8 cellular contexts compared by ENCODE assay signal in the genomic region with DNA sequence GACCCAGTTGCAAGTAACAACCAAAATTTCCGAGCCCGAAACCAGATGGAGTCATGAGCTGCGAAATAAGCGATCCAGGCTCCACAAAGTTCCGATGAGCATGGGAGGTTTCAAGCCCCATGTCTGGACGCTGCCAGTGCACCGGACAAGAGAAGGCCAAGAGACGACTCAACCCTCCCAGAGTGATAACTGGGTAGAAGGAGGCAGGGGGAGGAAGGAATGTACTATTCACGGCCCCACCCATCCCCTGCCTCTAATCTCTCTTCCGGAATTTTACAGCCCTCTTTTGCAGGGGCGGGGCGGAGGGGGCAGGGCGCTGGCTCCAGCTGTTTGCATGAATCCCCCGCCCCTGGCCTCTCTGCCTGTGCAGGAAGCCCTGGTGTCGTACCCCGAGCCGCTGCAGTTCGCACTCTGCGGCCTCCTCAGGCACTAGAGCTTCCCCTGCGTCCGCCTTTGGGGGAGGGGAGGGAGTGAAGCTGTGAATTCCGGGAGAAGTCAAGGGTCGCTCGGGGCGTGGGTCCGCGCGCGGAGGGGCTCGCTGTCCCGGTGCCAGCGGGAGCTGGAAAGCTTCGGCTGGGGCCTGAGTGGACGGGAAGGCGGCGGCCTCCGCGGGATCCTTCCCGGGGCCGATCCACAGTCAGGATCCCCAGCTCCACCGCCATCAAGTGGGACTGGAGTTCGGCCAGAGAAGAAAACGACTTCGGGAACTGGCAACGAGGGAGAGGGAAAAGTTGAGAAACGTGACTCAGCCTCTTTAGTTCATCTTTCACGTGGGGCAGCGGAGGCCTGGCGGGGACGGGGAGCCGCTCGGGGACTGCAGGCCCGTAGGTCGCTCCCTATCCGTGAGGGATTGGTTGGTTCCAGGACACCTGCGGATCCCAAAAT. TPM values are rescaled to one million over a fixed set of nuclear protein-coding genes. Genes with fewer than 3 reads are reported as not detected.
DNase-seq lines count a peak whose midpoint lies in the region; ATAC-seq, FAIRE-seq and TF ChIP-seq lines count a peak whose summit lies in the region.

No MANE protein-coding gene starts in this region.

- no peak overlapping the region for H3K27ac ChIP-seq in mammary epithelial cell (ENCODE audit: insufficient read depth, low read depth, low read length)

- dilution Hi-C loops in mammary epithelial cell (cut with HindIII; ENCODE audit: low sequenced_read_pairs), result no loop called here

- DNase-seq in AG10803 (ENCODE audit: low read depth) (peak; percentile 90), mammary epithelial cell (no peak), iris pigment epithelial cell (ENCODE audit: low read depth) (peak; percentile 94), kidney glomerular epithelial cell (lab: John Stamatoyannopoulos, UW) (no peak)
- DNase-seq in stimulated activated CD4-positive, alpha-beta T cell treated with anti-CD3 and anti-CD28 coated beads, Interleukin-12 subunit alpha, Interleukin-12 subunit beta, amount 100 ng/mL, for 48 hours (ENCODE audit: low read depth in 2 of 3, low spot score in 1 of 3), result peak; percentile 67 to 71 (median 68)

- H4K20me1 ChIP-seq in mammary epithelial cell (ENCODE audit: insufficient read depth, low read length), result no peaks in the 10 kb centered on the region

- no peak for TF ChIP-seq CTCF in AG10803 (conservative IDR thresholded peaks at IDR 0.05; ENCODE audit: low read length)
- TF ChIP-seq CTCF in mammary epithelial cell (conservative IDR thresholded peaks at IDR 0.05 in 1 of 2, IDR thresholded peaks at IDR 0.05 in 1 of 2; ENCODE audit: extremely low read depth in 1 of 2, insufficient read depth in 1 of 2, low read depth in 1 of 2, low read length in 2 of 2), result no peak

- H2AFZ ChIP-seq in mammary epithelial cell (ENCODE audit: low read depth, low read length), result peak overlapping the region; percentile 99

- in situ Hi-C loops in mammary epithelial cell (cut with MboI; ENCODE audit: low sequenced_read_pairs in 2 of 2), result no loop called here

- H3K4me2 ChIP-seq in mammary epithelial cell (ENCODE audit: insufficient read depth, low read depth, low read length), result peak overlapping the region; percentile 69

- H3K9me3 ChIP-seq in mammary epithelial cell (replicated peaks; ENCODE audit: insufficient read depth, low read length), result no peaks in the 10 kb centered on the region

- ATAC-seq in GM19328 (IDR thresholded peaks at IDR 0.05; ENCODE audit: unreplicated experiment), result peak; percentile 55
- ATAC-seq in HG03571 (IDR thresholded peaks at IDR 0.05; ENCODE audit: unreplicated experiment), result peak; percentile 70

- peak; percentile 67 for FAIRE-seq in TTC549 (lab: Jason Lieb, UNC)

- H3K4me1 ChIP-seq in mammary epithelial cell (ENCODE audit: insufficient read depth, low read length), result peaks cover 16% of the 10 kb centered on the region

- no peaks in the 10 kb centered on the region for H3K27me3 ChIP-seq in mammary epithelial cell (ENCODE audit: insufficient read depth, low read length)

- BruUV-seq in mammary epithelial cell (replicated peaks; lab: Mats Ljungman, UMichigan), result no TSS peak

- H3K9ac ChIP-seq in mammary epithelial cell (ENCODE audit: insufficient read depth, low read length), result no peak overlapping the region

- H3K4me3 ChIP-seq in AG10803 (ENCODE audit: low read length) (peak overlapping the region; percentile 49), mammary epithelial cell (replicated peaks in 1 of 3; ENCODE audit: insufficient read depth in 1 of 3, low read depth in 2 of 3, low read length in 3 of 3) (no peak overlapping the region)

- CTCF ChIA-PET in mammary epithelial cell (lab: Charles Lee; ENCODE audit: low non-redundant PET), result interaction anchor here (1.1 kb wide), 1 partner anchor 12 kb away, joined by 4 read pairs; no protein-coding TSS in a partner anchor

- intact Hi-C loops in mammary epithelial cell (cut with micrococcal nuclease), result no loop called here

- H3K36me3 ChIP-seq in mammary epithelial cell (ENCODE audit: insufficient read depth, low read length), result no peaks in the 10 kb centered on the region

- H3K79me2 ChIP-seq in mammary epithelial cell (ENCODE audit: insufficient read depth, low read length), result no peaks in the 10 kb centered on the region

- 50% methylated on average over 15 of the region's 56 CpGs for WGBS in mammary epithelial cell (ENCODE audit: low coverage, missing lambda C conversion rate)

RNA-seq across cellular contexts. Expression of a gene that starts 6.3 kb away (rescaled TPM):
- total RNA-seq in mammary epithelial cell, result 100 to 1,000 TPM; 185 to 216 TPM
- 95.8 TPM for polyA plus RNA-seq in mammary epithelial cell
- polyA minus RNA-seq in mammary epithelial cell, result 206 TPM

Comparison
In these comparisons a context has a peak if more than half of its experiments do, and no peak if none do; other contexts are left out.
1. DNase-seq: peak in AG10803 (single experiment), iris pigment epithelial cell (single experiment) and stimulated activated CD4-positive, alpha-beta T cell treated with anti-CD3 and anti-CD28 coated beads, Interleukin-12 subunit alpha, Interleukin-12 subunit beta, amount 100 ng/mL, for 48 hours (3 of 3); none in mammary epithelial cell (single experiment) and kidney glomerular epithelial cell (single experiment).